In the genomic region with DNA sequence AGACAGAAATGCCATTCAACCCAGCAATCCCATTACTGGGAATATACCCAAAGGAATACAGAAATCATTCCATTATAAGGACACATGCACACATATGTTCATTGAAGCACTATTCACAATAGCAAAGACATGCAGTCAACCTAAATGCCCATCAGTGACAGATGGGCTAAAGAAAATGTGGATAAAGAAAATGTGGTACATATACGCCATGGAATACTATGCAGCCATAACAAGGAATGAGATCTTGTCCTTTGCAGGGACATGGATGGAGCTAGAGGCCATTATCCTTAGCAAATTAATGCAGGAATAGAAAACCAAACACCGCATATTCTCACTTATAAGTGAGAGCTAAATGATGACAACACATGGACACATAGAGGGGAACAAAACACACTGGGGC, we compare ENCODE assay signal across 7 cellular contexts. TPM values are rescaled to one million over a fixed set of nuclear protein-coding genes. Genes with fewer than 3 reads are reported as not detected.
DNase-seq lines count a peak whose midpoint lies in the region; ATAC-seq, FAIRE-seq and TF ChIP-seq lines count a peak whose summit lies in the region.
"Not testable (repeated sequence)": the region's sequence is repeated elsewhere in the genome, so short reads cannot be mapped to it uniquely, and the experiment has no call there.
"Had no signal": no experiment of that assay in that cellular context is flagged by ENCODE, and none has a peak within 500 bp of the region (broad histone marks: within the 10 kb centered on the region; RNA-seq: fewer than 3 reads in every experiment).

No MANE protein-coding gene starts in this region.

- not testable (repeated sequence) for H3K9me3 ChIP-seq in HEK293 (ENCODE audit: control insufficient read depth, insufficient read depth, low read depth, low read length)

- not testable (repeated sequence) for DNase-seq in GM12892 (ENCODE audit: insufficient read length); HTR-8/SVneo (ENCODE audit: insufficient read length, low spot score)

- FAIRE-seq in GM12892 (lab: Jason Lieb, UNC), result peak; percentile 60
- FAIRE-seq in HTR-8/SVneo (lab: Jason Lieb, UNC), result peak; percentile 57

- TF ChIP-seq POLR2A in GM12892 (IDR thresholded peaks at IDR 0.05; ENCODE audit: low read depth, low read length), result not testable (repeated sequence)

- not testable (repeated sequence) for H3K4me3 ChIP-seq in HEK293 (ENCODE audit: low read depth, low read length)

- H3K27ac ChIP-seq in HEK293 (ENCODE audit: extremely low read depth, low read depth, low read length), result not testable (repeated sequence)

- H3K36me3 ChIP-seq in HEK293 (ENCODE audit: control insufficient read depth in 2 of 2, insufficient read depth in 1 of 2, low read length in 2 of 2), result not testable (repeated sequence)

- CTCF ChIA-PET in HEK293 (lab: Yijun Ruan, JAX), result not testable (repeated sequence)

- POLR2A ChIA-PET in HEK293 (lab: Yijun Ruan, JAX), result not testable (repeated sequence)

- not testable (repeated sequence) for TF ChIP-seq CTCF in HEK293 (tag by site-specific recombination; IDR thresholded peaks at IDR 0.05)

- H3K4me1 ChIP-seq in HEK293 (ENCODE audit: control insufficient read depth, insufficient read depth, low read length), result not testable (repeated sequence)

- not testable (repeated sequence) for ATAC-seq in SK-N-SH treated with all-trans-retinoic acid at 6 μM for 48 hours

TF ChIP-seq in HEK293, 187 proteins besides CTCF, POLR2A, EP300 and RAD21:
- TF ChIP-seq ZNF146 (tag by site-specific recombination; IDR thresholded peaks at IDR 0.05), result peak; percentile 16; the same call in 1 of the 2 replicates

TF ChIP-seq in SK-N-SH treated with all-trans-retinoic acid at 6 μM for 48 hours, 23 proteins besides CTCF, POLR2A, EP300 and RAD21:
- peak; percentile 90 for TF ChIP-seq ZNF8 (CRISPR knock-in tag; IDR thresholded peaks at IDR 0.05)

RNA-seq across cellular contexts. Expression of gene LPAR1, which starts 9.0 kb away (rescaled TPM):
- polyA plus RNA-seq in GM12892 (2012; ENCODE audit: missing spikeins), result 0.74 TPM
- polyA plus RNA-seq: CD4-positive, alpha-beta memory T cell; CD4-positive, CD25-positive, alpha-beta regulatory T cell; CD8-positive, alpha-beta memory T cell had no signal
